Comparison of ENCODE assay signal across 8 cellular contexts in the genomic region with DNA sequence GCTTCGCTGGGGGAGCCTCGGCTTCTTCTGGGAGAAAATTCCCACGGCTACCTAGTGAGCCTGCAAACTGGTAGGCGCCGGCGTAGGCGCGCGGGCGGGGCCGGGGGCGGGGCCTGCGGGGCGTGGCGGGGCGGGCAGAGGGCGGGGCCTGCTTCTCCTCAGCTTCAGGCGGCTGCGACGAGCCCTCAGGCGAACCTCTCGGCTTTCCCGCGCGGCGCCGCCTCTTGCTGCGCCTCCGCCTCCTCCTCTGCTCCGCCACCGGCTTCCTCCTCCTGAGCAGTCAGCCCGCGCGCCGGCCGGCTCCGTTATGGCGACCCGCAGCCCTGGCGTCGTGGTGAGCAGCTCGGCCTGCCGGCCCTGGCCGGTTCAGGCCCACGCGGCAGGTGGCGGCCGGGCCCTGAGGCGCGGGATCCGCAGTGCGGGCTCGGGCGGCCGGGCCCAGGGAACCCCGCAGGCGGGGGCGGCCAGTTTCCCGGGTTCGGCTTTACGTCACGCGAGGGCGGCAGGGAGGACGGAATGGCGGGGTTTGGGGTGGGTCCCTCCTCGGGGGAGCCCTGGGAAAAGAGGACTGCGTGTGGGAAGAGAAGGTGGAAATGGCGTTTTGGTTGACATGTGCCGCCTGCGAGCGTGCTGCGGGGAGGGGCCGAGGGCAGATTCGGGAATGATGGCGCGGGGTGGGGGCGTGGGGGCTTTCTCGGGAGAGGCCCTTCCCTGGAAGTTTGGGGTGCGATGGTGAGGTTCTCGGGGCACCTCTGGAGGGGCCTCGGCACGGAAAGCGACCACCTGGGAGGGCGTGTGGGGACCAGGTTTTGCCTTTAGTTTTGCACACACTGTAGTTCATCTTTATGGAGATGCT. TPM values are rescaled to one million over a fixed set of nuclear protein-coding genes. Genes with fewer than 3 reads are reported as not detected.
A peak's percentile ranks its signal among the peaks of the same experiment; 100 is the strongest.
DNase-seq lines count a peak whose midpoint lies in the region; ATAC-seq and TF ChIP-seq lines count a peak whose summit lies in the region.

TSS of gene HPRT1 (plus strand) at position 161 of the 856 bp plus-strand sequence. CDS start at position 308, 147 bp downstream.

- H3K27me3 Mint-ChIP-seq in activated T-helper 2 cell treated with anti-CD3 and anti-CD28 coated beads, Interferon-gamma antibody, Interleukin-2, Interleukin-4, amounts not matched to agents 10 μg/mL and 5 μg/mL and 100 μg/mL, durations not matched to agents 14 hours and 24 hours and 36 hours (ENCODE audit: low read depth), result no peaks in the 10 kb centered on the region
- H3K27me3 Mint-ChIP-seq in nephron (ENCODE audit: low read depth), result no peaks in the 10 kb centered on the region

- intact Hi-C loops in activated T-helper 2 cell treated with anti-CD3 and anti-CD28 coated beads, Interferon-gamma antibody, Interleukin-2, Interleukin-4, amounts not matched to agents 10 μg/mL and 5 μg/mL and 100 μg/mL, durations not matched to agents 14 hours and 24 hours and 36 hours (cut with micrococcal nuclease), result loop anchor here (2.0 kb wide), 1 partner anchor 83 kb away; no protein-coding TSS in a partner anchor

- TF ChIP-seq CTCF in fibroblast of pulmonary artery (IDR thresholded peaks at IDR 0.05; ENCODE audit: low read length, missing control alignments) (no peak), nephron (IDR thresholded peaks at IDR 0.05; ENCODE audit: unreplicated experiment in 3 of 3) (no peak)

- peaks cover 14% of the 10 kb centered on the region for H3K4me1 Mint-ChIP-seq in activated T-helper 2 cell treated with anti-CD3 and anti-CD28 coated beads, Interferon-gamma antibody, Interleukin-2, Interleukin-4, amounts not matched to agents 10 μg/mL and 5 μg/mL and 100 μg/mL, durations not matched to agents 14 hours and 24 hours and 36 hours (ENCODE audit: low read depth)
- peaks cover 5% of the 10 kb centered on the region for H3K4me1 Mint-ChIP-seq in nephron

- H3K4me3 Mint-ChIP-seq in activated T-helper 2 cell treated with anti-CD3 and anti-CD28 coated beads, Interferon-gamma antibody, Interleukin-2, Interleukin-4, amounts not matched to agents 10 μg/mL and 5 μg/mL and 100 μg/mL, durations not matched to agents 14 hours and 24 hours and 36 hours (ENCODE audit: low read depth), result peak within 1 kb of the TSS; percentile 88
- H3K4me3 Mint-ChIP-seq in nephron, result peak within 1 kb of the TSS; percentile 88 to 91 (median 91)

- peak within 1 kb of the TSS; percentile 88 for H3K27ac Mint-ChIP-seq in activated T-helper 2 cell treated with anti-CD3 and anti-CD28 coated beads, Interferon-gamma antibody, Interleukin-2, Interleukin-4, amounts not matched to agents 10 μg/mL and 5 μg/mL and 100 μg/mL, durations not matched to agents 14 hours and 24 hours and 36 hours
- peak within 1 kb of the TSS in 2 of 3 experiments; percentile 83 to 88 for H3K27ac Mint-ChIP-seq in nephron

- DNase-seq in DMS 273 treated with DMSO at 0.1 percent for 48 hours (lab: John Stamatoyannopoulos, UW) (peak; percentile 56), RPMI8226 (peak; percentile 89), fibroblast of pulmonary artery (ENCODE audit: low read depth) (peak; percentile 74)
- peak; percentile 74 for DNase-seq in activated T-helper 2 cell treated with anti-CD3 and anti-CD28 coated beads, Interferon-gamma antibody, Interleukin-2, Interleukin-4, amounts not matched to agents 10 μg/mL and 5 μg/mL and 100 μg/mL, durations not matched to agents 14 hours and 24 hours and 36 hours (ENCODE audit: low spot score)
- DNase-seq in stimulated activated naive CD4-positive, alpha-beta T cell treated with Interleukin-2 at 50 U/mL for 16 hours (lab: John Stamatoyannopoulos, UW), result peak; percentile 70

- H3K9me3 Mint-ChIP-seq in activated T-helper 2 cell treated with anti-CD3 and anti-CD28 coated beads, Interferon-gamma antibody, Interleukin-2, Interleukin-4, amounts not matched to agents 10 μg/mL and 5 μg/mL and 100 μg/mL, durations not matched to agents 14 hours and 24 hours and 36 hours, result no peaks in the 10 kb centered on the region
- H3K9me3 Mint-ChIP-seq in nephron, result no peaks in the 10 kb centered on the region

- peak; percentile 96 for ATAC-seq in GM21528 (IDR thresholded peaks at IDR 0.05; ENCODE audit: low FRiP score, unreplicated experiment)

- H3K4me3 ChIP-seq in fibroblast of pulmonary artery (replicated peaks; ENCODE audit: low read depth, low read length), result peak within 1 kb of the TSS; percentile 63

- TF ChIP-seq EP300 in Ishikawa (IDR thresholded peaks at IDR 0.05; ENCODE audit: borderline replicate concordance), result no peak

- no peak for TF ChIP-seq RAD21 in Ishikawa (IDR thresholded peaks at IDR 0.05; ENCODE audit: low read depth)

- peaks cover 10% of the 10 kb centered on the region for H3K36me3 Mint-ChIP-seq in activated T-helper 2 cell treated with anti-CD3 and anti-CD28 coated beads, Interferon-gamma antibody, Interleukin-2, Interleukin-4, amounts not matched to agents 10 μg/mL and 5 μg/mL and 100 μg/mL, durations not matched to agents 14 hours and 24 hours and 36 hours (ENCODE audit: low read depth)
- H3K36me3 Mint-ChIP-seq in nephron (ENCODE audit: low read depth), result no peaks in the 10 kb centered on the region

TF ChIP-seq in Ishikawa, 13 proteins besides CTCF, POLR2A, EP300 and RAD21:
- peak; percentile 41; the same call in 1 of the 2 replicates for TF ChIP-seq MAX (IDR thresholded peaks at IDR 0.05)
- no peak for TF ChIP-seq YY1 (IDR thresholded peaks at IDR 0.05; ENCODE audit: low read depth)
- 0 out of 2 replicates have a peak, but pooled peaks have one; percentile 45 for TF ChIP-seq ZBTB7A (IDR thresholded peaks at IDR 0.05; ENCODE audit: low read depth)
TF ChIP-seq in Ishikawa: peak in this region for 2.

RNA-seq across cellular contexts. Expression of gene HPRT1, which starts in this region (rescaled TPM):
- total RNA-seq in activated T-helper 2 cell treated with anti-CD3 and anti-CD28 coated beads, Interferon-gamma antibody, Interleukin-2, Interleukin-4, amounts not matched to agents 10 μg/mL and 5 μg/mL and 100 μg/mL, durations not matched to agents 14 hours and 24 hours and 36 hours, result 118 and 129 TPM in 2 replicates

Comparison
In these comparisons a context has a peak if more than half of its experiments do, and no peak if none do; other contexts are left out.
1. Peak in every context shown above with its lines: DNase-seq, ATAC-seq and H3K4me3 ChIP-seq.